Comparison of ENCODE assay signal across 8 cellular contexts in genomic region chr21:36113647-36114428, GRCh38. TPM values are rescaled to one million over a fixed set of nuclear protein-coding genes. Genes with fewer than 3 reads are reported as not detected.
DNase-seq lines count a peak whose midpoint lies in the region; ATAC-seq and TF ChIP-seq lines count a peak whose summit lies in the region.

No MANE protein-coding gene starts in this region.

- H3K4me1 ChIP-seq in heart right ventricle = peaks cover 0 to 19% (median 4%) of the 10 kb centered on the region in 9 donors

- H3K27ac Mint-ChIP-seq in mesothelial cell of epicardium = no peak overlapping the region

- H3K9me3 ChIP-seq in heart right ventricle = peaks cover 0 to 5% (median 0%) of the 10 kb centered on the region in 11 donors

- peaks cover 5% of the 10 kb centered on the region for H3K9me3 Mint-ChIP-seq in mesothelial cell of epicardium

- DNase-seq in Right ventricle myocardium superior (no peak), heart right ventricle (no peak), left colon (peak; percentile 89 to 90), ureter (ENCODE audit: low spot score) (peak; percentile 84), globus pallidus (ENCODE audit: low spot score) (no peak), mesothelial cell of epicardium (ENCODE audit: low spot score in 2 of 2, unreplicated experiment in 2 of 2) (no peak), epidermal melanocyte (ENCODE audit: insufficient read length, low spot score) (no peak)
- peak; percentile 60 to 67 for DNase-seq in activated CD4-positive, alpha-beta T cell treated with anti-CD3 and anti-CD28 coated beads, Interleukin-2, amount 50 U/mL, for 48 hours

- H3K4me3 ChIP-seq in heart right ventricle = peak overlapping the region in 1 of 10 donors; percentile 59

- no peaks in the 10 kb centered on the region for H3K36me3 ChIP-seq in heart right ventricle

- TF ChIP-seq CTCF in heart right ventricle (IDR thresholded peaks at IDR 0.05) (no peak), mesothelial cell of epicardium (IDR thresholded peaks at IDR 0.05; ENCODE audit: unreplicated experiment) (no peak)

- ATAC-seq in Right ventricle myocardium superior (ENCODE audit: poor library complexity) = peak; percentile 26
- no peak for ATAC-seq in heart right ventricle
- ATAC-seq in left colon = peak; percentile 86

- H3K4me3 Mint-ChIP-seq in mesothelial cell of epicardium = no peak overlapping the region

- intact Hi-C loops in Right ventricle myocardium superior (cut with DNase I) = no loop called here
- intact Hi-C loops in heart right ventricle (cut with DNase I) = loop anchor here in 2 of 10 donors (2.0 kb wide), 1 partner anchor 53 kb away; the partner anchor contains the start of gene SETD4 (in 2 of the 2)
- intact Hi-C loops in left colon (cut with DNase I, micrococcal nuclease) = no loop called here

- peak overlapping the region in 1 of 10 donors; percentile 75 for H3K27ac ChIP-seq in heart right ventricle

- WGBS in heart right ventricle, 2 donors = 71 to 81% methylated on average over 17 of the region's 17 CpGs

- H3K27me3 ChIP-seq in heart right ventricle = no peaks in the 10 kb centered on the region

- H3K4me1 Mint-ChIP-seq in mesothelial cell of epicardium = peaks cover 9% of the 10 kb centered on the region

- H3K36me3 Mint-ChIP-seq in mesothelial cell of epicardium = no peaks in the 10 kb centered on the region

- H3K27me3 Mint-ChIP-seq in mesothelial cell of epicardium (ENCODE audit: low read depth) = no peaks in the 10 kb centered on the region

RNA-seq across cellular contexts. Expression of gene CBR3, which starts 21.0 kb away (rescaled TPM):
- total RNA-seq in Right ventricle myocardium superior (2.1 TPM), heart right ventricle (1 to 10 TPM in 9 of 10 donors, under 1 TPM in 1; 0.99 to 5.8 (median 1.8) TPM), left colon (1 to 10 TPM; 1.3 to 2.2 TPM), ureter (1.8 TPM), mesothelial cell of epicardium (0.31 TPM in 1 of 3 replicates, not detected in the others)
- 10 to 100 TPM in 1 of 2 donors, 1 to 10 TPM in 1; 3.7 to 10.4 TPM for polyA plus RNA-seq in heart right ventricle

RNA-seq across cellular contexts. Expression of gene DOP1B, which starts 42.8 kb away (rescaled TPM):
- total RNA-seq in Right ventricle myocardium superior (14.1 TPM), heart right ventricle (10 to 100 TPM; 11.4 to 21.2 (median 15.2) TPM), left colon (10 to 100 TPM; 68.8 to 89.7 TPM), ureter (31.0 TPM), mesothelial cell of epicardium (12.3 to 14.8 TPM (median 13.0 TPM) in 3 replicates)
- 1 to 10 TPM; 2.3 to 6.4 TPM for polyA plus RNA-seq in heart right ventricle

RNA-seq across cellular contexts. Expression of gene CBR1, which starts 44.0 kb away (rescaled TPM):
- total RNA-seq in Right ventricle myocardium superior (26.1 TPM), heart right ventricle (10 to 100 TPM in 9 of 10 donors, 1 to 10 TPM in 1; 7.7 to 34.8 (median 17.6) TPM), left colon (10 to 100 TPM; 73.4 to 80.5 TPM), ureter (44.2 TPM), mesothelial cell of epicardium (10.0 to 12.3 TPM (median 11.8 TPM) in 3 replicates)
- polyA plus RNA-seq in heart right ventricle = 10 to 100 TPM; 15.7 to 61.2 TPM

RNA-seq across cellular contexts. Expression of gene SETD4, which starts 53.5 kb away (rescaled TPM):
- total RNA-seq in Right ventricle myocardium superior (10.7 TPM), heart right ventricle (10 to 100 TPM in 7 of 10 donors, 1 to 10 TPM in 3; 7.8 to 13.1 (median 10.9) TPM), left colon (10 to 100 TPM; 16.0 to 20.6 TPM), ureter (38.2 TPM), mesothelial cell of epicardium (28.5 to 29.7 TPM (median 28.9 TPM) in 3 replicates)
- 10 to 100 TPM in 1 of 2 donors, 1 to 10 TPM in 1; 6.7 to 10.2 TPM for polyA plus RNA-seq in heart right ventricle

Comparison
In these comparisons a context has a peak if more than half of its experiments do, and no peak if none do; other contexts are left out.
1. ATAC-seq: peak in Right ventricle myocardium superior (single experiment) and left colon (single experiment); none in heart right ventricle (0 of 8).
2. DNase-seq: peak in activated CD4-positive, alpha-beta T cell treated with anti-CD3 and anti-CD28 coated beads, Interleukin-2, amount 50 U/mL, for 48 hours (2 of 2), left colon (2 of 2) and ureter (single experiment); none in Right ventricle myocardium superior (single experiment), heart right ventricle (0 of 2), globus pallidus (single experiment), mesothelial cell of epicardium (0 of 2) and epidermal melanocyte (single experiment).